In genomic region chr7:152464312-152465117, GRCh38 we compare ENCODE assay signal across 8 cellular contexts. TPM values are rescaled to one million over a fixed set of nuclear protein-coding genes. Genes with fewer than 3 reads are reported as not detected.
A peak's percentile ranks its signal among the peaks of the same experiment; 100 is the strongest.
DNase-seq lines count a peak whose midpoint lies in the region; ATAC-seq and TF ChIP-seq lines count a peak whose summit lies in the region.

No MANE protein-coding gene starts in this region.

- no peak overlapping the region for H3K56ac ChIP-seq in IMR-90 (ENCODE audit: extremely low read depth, insufficient read depth, low read length)

- no peak overlapping the region for H2BK120ac ChIP-seq in IMR-90 (ENCODE audit: low read depth, low read length)

- intact Hi-C loops in IMR-90 (cut with micrococcal nuclease), result loop anchor here (1.0 to 10.0 kb wide), 3 partner anchors 28 to 240 kb away; partner anchors contain the start of genes KMT2C and XRCC2
- intact Hi-C loops in adrenal gland (cut with DNase I), result no loop called here
- intact Hi-C loops in left ventricle myocardium superior (cut with micrococcal nuclease), result no loop called here
- intact Hi-C loops in prostate gland (cut with DNase I), result loop anchor here (1.0 kb wide), 1 partner anchor 28 kb away; the partner anchor contains the start of gene KMT2C

- no peak overlapping the region for H2BK15ac ChIP-seq in IMR-90 (ENCODE audit: low read depth, low read length)

- no TSS peak for BruUV-seq in IMR-90 (replicated peaks; lab: Mats Ljungman, UMichigan)

- ATAC-seq in GM21529 (IDR thresholded peaks at IDR 0.05; ENCODE audit: unreplicated experiment), result peak; percentile 36
- peak; percentile 63 for ATAC-seq in IMR-90 (ENCODE audit: low read depth)
- peak; percentile 63 for ATAC-seq in SK-N-SH treated with all-trans-retinoic acid at 6 μM for 48 hours
- peak; percentile 70 for ATAC-seq in left ventricle myocardium superior

- H3K9ac ChIP-seq in IMR-90 (ENCODE audit: low read depth, low read length), result peak overlapping the region; percentile 74

- no peaks in the 10 kb centered on the region for H3K79me1 ChIP-seq in IMR-90 (ENCODE audit: low read depth in 1 of 2, low read length in 2 of 2)

- no peak overlapping the region; the same call in 1 of the 2 replicates for H4K91ac ChIP-seq in IMR-90 (ENCODE audit: insufficient read depth, low read depth, low read length)

- H2AK9ac ChIP-seq in IMR-90 (replicated peaks; ENCODE audit: low read depth, low read length, poor library complexity), result peak overlapping the region; percentile 87

- TF ChIP-seq CTCF in IMR-90 (conservative IDR thresholded peaks at IDR 0.05; ENCODE audit: low read depth, low read length) (no peak), adrenal gland (IDR thresholded peaks at IDR 0.05) (peak in 1 of 6 experiments; percentile 29), prostate gland (IDR thresholded peaks at IDR 0.05) (peak in 1 of 4 experiments; percentile 1)

- POLR2A ChIA-PET in IMR-90 (lab: Charles Lee; ENCODE audit: unreplicated experiment), result interaction anchor here (0.7 kb wide), 1 partner anchor 283 kb away, joined by 3 read pairs; no protein-coding TSS in a partner anchor

- CTCF ChIA-PET in IMR-90 (lab: Yijun Ruan, JAX), result no interaction called here

- peak overlapping the region; percentile 72 for H2BK5ac ChIP-seq in IMR-90 (ENCODE audit: low read depth, low read length, poor library complexity, severe bottlenecking)

- in situ Hi-C loops in IMR-90 (cut with MboI; ENCODE audit: low sequenced_read_pairs), result no loop called here

- no peaks in the 10 kb centered on the region for H4K20me1 ChIP-seq in IMR-90 (ENCODE audit: insufficient read depth, low read length)

- no peak overlapping the region for H2BK20ac ChIP-seq in IMR-90 (ENCODE audit: low read depth, low read length)

- H3K9me3 ChIP-seq in IMR-90 (ENCODE audit: control insufficient read depth, insufficient read depth, low read length) (no peaks in the 10 kb centered on the region), adrenal gland (replicated peaks in 1 of 3) (no peaks in the 10 kb centered on the region), prostate gland (no peaks in the 10 kb centered on the region)

- H3K9me1 ChIP-seq in IMR-90 (ENCODE audit: insufficient read depth, low read length), result no peaks in the 10 kb centered on the region; the same call in 1 of the 2 replicates

- H4K8ac ChIP-seq in IMR-90 (ENCODE audit: low read depth in 2 of 2, low read length in 2 of 2), result peak overlapping the region in 1 of 2 experiments; percentile 25; a peak in 1 of 4 replicates

- peak overlapping the region; percentile 60; the same call in 1 of the 2 replicates for H3K4ac ChIP-seq in IMR-90 (ENCODE audit: low read depth, low read length)

- H3K4me1 ChIP-seq in IMR-90 (ENCODE audit: control insufficient read depth, insufficient read depth, low read length) (no peaks in the 10 kb centered on the region; the same call in 1 of the 2 replicates), adrenal gland (replicated peaks in 1 of 2) (peaks cover 12 to 27% of the 10 kb centered on the region in 2 donors), prostate gland (replicated peaks) (no peaks in the 10 kb centered on the region), urinary bladder (ENCODE audit: insufficient read depth) (peaks cover 2% of the 10 kb centered on the region)

- dilution Hi-C loops in IMR-90 (cut with HindIII; ENCODE audit: low sequenced_read_pairs, unreplicated experiment), result no loop called here

- no peak overlapping the region for H3K23ac ChIP-seq in IMR-90 (ENCODE audit: low read depth, low read length)

- peak overlapping the region; percentile 92 for H2AFZ ChIP-seq in IMR-90 (replicated peaks; ENCODE audit: low read length, poor library complexity)

- H3K4me2 ChIP-seq in IMR-90 (ENCODE audit: low read depth, low read length), result peak overlapping the region; percentile 73

- peak overlapping the region; percentile 91 for H3K4me3 ChIP-seq in IMR-90 (ENCODE audit: insufficient read depth, low read depth, low read length)
- peak overlapping the region; percentile 63 to 98 (median 94) for H3K4me3 ChIP-seq in adrenal gland
- peak overlapping the region; percentile 98 for H3K4me3 ChIP-seq in prostate gland
- H3K4me3 ChIP-seq in urinary bladder (ENCODE audit: low read depth, low read length), result peak overlapping the region; percentile 83

- 0% methylated on average over 66 of the region's 91 CpGs; no CpG with 5 or more reads in 1 of the 2 experiments for WGBS in IMR-90 (ENCODE audit: extremely low coverage in 2 of 2, insufficient read length in 1 of 2), 2 experiments
- WGBS in adrenal gland, 4 donors, result 0 to 1% (median 1%) methylated on average over 26 to 91 of the region's 91 CpGs
- under 1% methylated on average over 42 of the region's 91 CpGs for WGBS in prostate gland
- WGBS in urinary bladder, result under 1% methylated on average over 91 of the region's 91 CpGs

- peak; percentile 88 for DNase-seq in GDM1 (lab: John Stamatoyannopoulos, UW)
- DNase-seq in IMR-90, result peak; percentile 72
- DNase-seq in adrenal gland, result peak; percentile 72 to 82 (median 76)
- peak; percentile 88 for DNase-seq in left ventricle myocardium superior
- peak; percentile 50 for DNase-seq in prostate gland (ENCODE audit: low spot score)

- TF ChIP-seq RAD21 in IMR-90 (IDR thresholded peaks at IDR 0.05; ENCODE audit: low read length), result no peak

- peak overlapping the region; percentile 91 for H3K27ac ChIP-seq in IMR-90 (ENCODE audit: insufficient read depth, low read length)
- H3K27ac ChIP-seq in adrenal gland, result peak overlapping the region; percentile 97 to 100 (median 100)
- H3K27ac ChIP-seq in prostate gland, result peak overlapping the region; percentile 98 to 99
- H3K27ac ChIP-seq in urinary bladder (ENCODE audit: low read depth), result peak overlapping the region; percentile 100

- H3K27me3 ChIP-seq in IMR-90 (ENCODE audit: control insufficient read depth, insufficient read depth, low read length) (no peaks in the 10 kb centered on the region), adrenal gland (no peaks in the 10 kb centered on the region), prostate gland (replicated peaks; ENCODE audit: insufficient read depth) (no peaks in the 10 kb centered on the region)

- 0 out of 2 replicates have a peak overlapping the region, but pooled peaks have one; percentile 29 for H3K14ac ChIP-seq in IMR-90 (replicated peaks; ENCODE audit: low read depth, low read length)

- no peak overlapping the region; the same call in 1 of the 2 replicates for H4K5ac ChIP-seq in IMR-90 (ENCODE audit: low read depth, low read length)

- TF ChIP-seq POLR2A in IMR-90 (IDR thresholded peaks at IDR 0.05; ENCODE audit: low read depth, low read length) (no peak; the same call in 1 of the 2 replicates), adrenal gland (IDR thresholded peaks at IDR 0.05) (peak; percentile 3 to 56), prostate gland (IDR thresholded peaks at IDR 0.05) (no peak)

- peak overlapping the region; percentile 8; the same call in 1 of the 2 replicates for H3K18ac ChIP-seq in IMR-90 (ENCODE audit: low read depth, low read length)

- no peak overlapping the region for H2AK5ac ChIP-seq in IMR-90 (ENCODE audit: low read depth, low read length)

- no peaks in the 10 kb centered on the region for H3K36me3 ChIP-seq in IMR-90 (ENCODE audit: control insufficient read depth, insufficient read depth, low read length)
- no peaks in the 10 kb centered on the region for H3K36me3 ChIP-seq in adrenal gland (replicated peaks in 1 of 2)
- H3K36me3 ChIP-seq in prostate gland, result no peaks in the 10 kb centered on the region
- no peaks in the 10 kb centered on the region for H3K36me3 ChIP-seq in urinary bladder (ENCODE audit: insufficient read depth)

TF ChIP-seq in IMR-90, 13 proteins besides CTCF, POLR2A, EP300 and RAD21:
- no peak for TF ChIP-seq RFX5 (IDR thresholded peaks at IDR 0.05; ENCODE audit: low read depth, low read length)
- no peak for TF ChIP-seq FOS (IDR thresholded peaks at IDR 0.05; ENCODE audit: low read depth, low read length)
- no peak for TF ChIP-seq BHLHE40 (IDR thresholded peaks at IDR 0.05; ENCODE audit: low read depth, low read length)
- no peak for TF ChIP-seq MAFK (IDR thresholded peaks at IDR 0.05; ENCODE audit: low read depth, low read length)
- no peak for TF ChIP-seq CEBPB (IDR thresholded peaks at IDR 0.05; ENCODE audit: low read depth, low read length)
- TF ChIP-seq RCOR1 (IDR thresholded peaks at IDR 0.05; ENCODE audit: insufficient replicate concordance, low read length), result peak; percentile 4
- TF ChIP-seq MAZ (IDR thresholded peaks at IDR 0.05; ENCODE audit: borderline replicate concordance, low read depth, low read length), result peak; percentile 43
- TF ChIP-seq MXI1 (IDR thresholded peaks at IDR 0.05; ENCODE audit: borderline replicate concordance, low read depth, low read length), result no peak
- no peak for TF ChIP-seq CHD1 (IDR thresholded peaks at IDR 0.05; ENCODE audit: low read depth, low read length)

TF ChIP-seq in SK-N-SH treated with all-trans-retinoic acid at 6 μM for 48 hours, 23 proteins besides CTCF, POLR2A, EP300 and RAD21 (continues in another document):
- TF ChIP-seq CSRNP3 (CRISPR knock-in tag; IDR thresholded peaks at IDR 0.05) (no peak), ZNF565 (CRISPR knock-in tag; conservative IDR thresholded peaks at IDR 0.05; ENCODE audit: low read depth) (no peak)

RNA-seq across cellular contexts. Expression of gene KMT2C, which starts 28.7 kb away (rescaled TPM):
- total RNA-seq in IMR-90 (2012; rRNA removed) (23.3 and 24.4 TPM in 2 replicates), adrenal gland (100 to 1,000 TPM in 1 of 8 donors, 10 to 100 TPM in 7; 35.8 to 105 (median 69.9) TPM), left ventricle myocardium superior (40.2 TPM), prostate gland (100 to 1,000 TPM in 1 of 2 donors, 10 to 100 TPM in 1; 70.8 to 118 TPM), urinary bladder (105 TPM)
- polyA plus RNA-seq in IMR-90 (2012; rRNA removed) (7.3 and 8.0 TPM in 2 replicates), adrenal gland (10 to 100 TPM in 2 of 3 donors, 1 to 10 TPM in 1; 6.9 to 27.4 (median 16.9) TPM), urinary bladder (16.5 TPM)
- 2.7 and 3.6 TPM in 2 replicates for polyA plus RNA-seq in IMR-90 (2012; cell fraction: cytosol; rRNA removed)
- 6.6 and 24.9 TPM in 2 replicates for polyA plus RNA-seq in IMR-90 (2012; cell fraction: nucleus; rRNA removed; ENCODE audit: low replicate concordance)

Comparison
In these comparisons a context has a peak if more than half of its experiments do, and no peak if none do; other contexts are left out.
1. Peak in every context shown above with its lines: DNase-seq, ATAC-seq, H3K4me3 ChIP-seq and H3K27ac ChIP-seq.
2. POLR2A ChIP-seq: peak in adrenal gland (2 of 2); none in IMR-90 (single experiment) and prostate gland (single experiment).
3. intact Hi-C loops: an anchor here in IMR-90 (1.0 to 10.0 kb wide) and prostate gland (1.0 kb wide); none called in adrenal gland and left ventricle myocardium superior.